Comparison of ENCODE assay signal across 19 cellular contexts in genomic region chr19:29325241-29325975, GRCh38.
"Had no signal": no experiment of that assay in that cellular context is flagged by ENCODE, and none has a peak within 500 bp of the region (broad histone marks: within the 10 kb centered on the region; RNA-seq: fewer than 3 reads in every experiment).

No MANE protein-coding gene starts in this region.

- H3K27me3 ChIP-seq: adrenal gland, breast epithelium, neutrophil had no signal

- H3K79me2 ChIP-seq: parathyroid adenoma had no signal

- H2AFZ ChIP-seq: parathyroid adenoma had no signal

- H3K4me1 ChIP-seq: adrenal gland, breast epithelium, gastroesophageal sphincter, heart right ventricle had no signal

- DNase-seq: activated B cell treated with CpG ODN at 0.5 μM for 24 hours; activated CD4-positive, alpha-beta T cell treated with anti-CD3 and anti-CD28 coated beads for 4 hours; activated gamma-delta T cell; cortex of kidney; effector CD4-positive, alpha-beta T cell; heart right ventricle; immature natural killer cell; left ventricle myocardium superior; naive B cell; stimulated activated CD4-positive, alpha-beta T cell treated with anti-CD3 and anti-CD28 coated beads, Interleukin-12 subunit alpha, Interleukin-12 subunit beta, amount 100 ng/mL, for 4 hours; stimulated activated CD4-positive, alpha-beta T cell treated with anti-CD3 and anti-CD28 coated beads, Interleukin-1b, Interleukin-23, amount 100 ng/mL, for 48 hours; stimulated activated CD8-positive, alpha-beta memory T cell treated with anti-CD3 and anti-CD28 coated beads, Interleukin-4, amount 100 ng/mL, for 48 hours; stimulated activated naive CD4-positive, alpha-beta T cell; T-helper 2 cell had no signal

- H3K4me3 ChIP-seq: adrenal gland, breast epithelium, gastroesophageal sphincter, heart right ventricle had no signal

- H3K9me3 ChIP-seq: adrenal gland, gastroesophageal sphincter, heart right ventricle, neutrophil had no signal

- H3K9ac ChIP-seq: parathyroid adenoma had no signal

- H3K27ac ChIP-seq: adrenal gland, breast epithelium, gastroesophageal sphincter, heart right ventricle, neutrophil, parathyroid adenoma had no signal

- H3K36me3 ChIP-seq: adrenal gland, breast epithelium, gastroesophageal sphincter, heart right ventricle, neutrophil had no signal

- ATAC-seq: gastroesophageal sphincter, heart right ventricle, left ventricle myocardium superior had no signal
